In the genomic region with DNA sequence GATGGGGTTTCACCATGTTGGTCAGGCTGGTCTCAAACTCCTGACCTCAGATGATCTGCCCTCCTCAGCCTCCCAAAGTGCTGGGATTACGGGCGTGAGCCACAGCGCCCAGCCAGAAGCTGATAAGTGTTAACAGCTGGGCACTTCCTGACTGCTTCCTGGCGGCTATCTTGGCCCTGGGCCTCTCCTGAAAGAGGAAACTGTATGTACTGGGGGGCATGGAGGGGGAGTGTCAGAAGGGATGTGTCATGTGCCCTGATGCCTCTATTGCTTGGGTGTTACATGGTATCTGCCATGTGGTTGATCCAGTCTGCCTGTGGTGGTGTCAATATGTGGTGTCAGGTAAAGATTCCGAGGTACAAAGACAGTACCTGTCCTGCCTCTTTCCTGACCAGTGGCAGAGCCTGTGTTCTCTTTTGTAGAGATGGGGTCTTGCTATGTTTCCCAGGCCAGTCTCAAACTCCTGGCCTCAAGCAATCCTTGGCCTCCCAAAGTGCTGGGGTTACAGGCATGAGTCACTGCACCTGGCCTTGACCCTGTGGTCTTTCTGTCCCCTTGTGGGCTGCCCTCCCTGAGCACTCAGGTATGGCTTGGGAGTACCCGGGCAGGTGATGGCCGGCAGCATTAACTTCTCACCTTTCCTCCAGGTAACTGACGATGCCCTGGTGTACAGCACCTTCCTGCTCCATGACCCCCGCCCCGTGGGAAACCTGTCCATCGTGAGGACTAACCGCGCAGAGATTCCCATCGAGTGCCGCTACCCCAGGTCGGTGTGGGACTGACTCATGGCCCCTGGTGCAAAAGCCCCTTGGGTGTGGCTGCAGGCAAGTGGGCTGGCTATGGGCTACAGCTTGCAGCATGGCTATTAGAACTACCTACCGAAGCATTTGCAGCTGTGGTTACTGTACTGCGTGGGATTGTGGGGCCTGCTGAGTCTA, we compare ENCODE assay signal across 13 cellular contexts. TPM values are rescaled to one million over a fixed set of nuclear protein-coding genes. Genes with fewer than 3 reads are reported as not detected.
A peak's percentile ranks its signal among the peaks of the same experiment; 100 is the strongest.
DNase-seq lines count a peak whose midpoint lies in the region; ATAC-seq and TF ChIP-seq lines count a peak whose summit lies in the region.
"Had no signal": no experiment of that assay in that cellular context is flagged by ENCODE, and none has a peak within 500 bp of the region (broad histone marks: within the 10 kb centered on the region; RNA-seq: fewer than 3 reads in every experiment).

No MANE protein-coding gene starts in this region.

- 82% methylated on average over 18 of the region's 18 CpGs for WGBS in mesenchymal stem cell
- WGBS in smooth muscle cell (ENCODE audit: low lambda C conversion rate), result 80% methylated on average over 18 of the region's 18 CpGs

- no peak overlapping the region for H3K27ac ChIP-seq in mesenchymal stem cell (ENCODE audit: low read length, poor library complexity, severe bottlenecking)
- no peak overlapping the region for H3K27ac ChIP-seq in smooth muscle cell (ENCODE audit: low read depth)
- H3K27ac ChIP-seq: thyroid gland had no signal

- H3K4me3 ChIP-seq in mesenchymal stem cell (ENCODE audit: insufficient read depth in 1 of 2, low read depth in 1 of 2, low read length in 2 of 2), result no peak overlapping the region
- no peak overlapping the region for H3K4me3 ChIP-seq in smooth muscle cell
- H3K4me3 ChIP-seq: thyroid gland had no signal

- H2AFZ ChIP-seq in mesenchymal stem cell (ENCODE audit: low read depth, low read length) (no peak overlapping the region), smooth muscle cell (ENCODE audit: low read depth) (no peak overlapping the region)

- H3K9me3 ChIP-seq in mesenchymal stem cell (ENCODE audit: control insufficient read depth, low read length) (no peaks in the 10 kb centered on the region), smooth muscle cell (replicated peaks; ENCODE audit: low read depth) (no peaks in the 10 kb centered on the region)
- H3K9me3 ChIP-seq: thyroid gland had no signal

- peak overlapping the region in 1 of 2 experiments; percentile 63 for H3K18ac ChIP-seq in mesenchymal stem cell (ENCODE audit: low read depth in 1 of 2, low read length in 2 of 2)

- H3K79me1 ChIP-seq in mesenchymal stem cell (replicated peaks; ENCODE audit: low read length, poor library complexity, severe bottlenecking), result no peaks in the 10 kb centered on the region

- H2BK120ac ChIP-seq in mesenchymal stem cell (ENCODE audit: low read depth, low read length), result no peak overlapping the region

- no peak overlapping the region for H3K23ac ChIP-seq in mesenchymal stem cell (ENCODE audit: low read length in 2 of 2)

- DNase-seq in ELF-1 (ENCODE audit: low read depth, low spot score) (peak; percentile 37), NCI-H69 (lab: John Stamatoyannopoulos, UW) (peak; percentile 56), dermis microvascular lymphatic vessel endothelial cell (ENCODE audit: low read depth in 2 of 2) (peak; percentile 25 to 74), mesenchymal stem cell (peak; percentile 32), smooth muscle cell (lab: John Stamatoyannopoulos, UW; ENCODE audit: unreplicated experiment) (no peak), KG1 (lab: John Stamatoyannopoulos, UW) (no peak)
- DNase-seq: NCI-H2107; stimulated activated CD4-positive, alpha-beta T cell treated with anti-CD3 and anti-CD28 coated beads, Interleukin-4, amount 100 ng/mL, for 1 hour; thyroid gland had no signal

- no peak overlapping the region for H4K8ac ChIP-seq in mesenchymal stem cell (ENCODE audit: low read length)

- no peak overlapping the region for H3K4ac ChIP-seq in mesenchymal stem cell (ENCODE audit: low read depth in 1 of 2, low read length in 2 of 2)

- no peak overlapping the region for H2BK5ac ChIP-seq in mesenchymal stem cell (ENCODE audit: low read depth, low read length, poor library complexity, severe bottlenecking)

- no peak overlapping the region for H2BK15ac ChIP-seq in mesenchymal stem cell (ENCODE audit: low read depth, poor library complexity, severe bottlenecking)

- H4K91ac ChIP-seq in mesenchymal stem cell (ENCODE audit: low read length), result no peak overlapping the region

- H3K4me2 ChIP-seq in mesenchymal stem cell (ENCODE audit: low read length, poor library complexity, severe bottlenecking) (no peak overlapping the region), smooth muscle cell (no peak overlapping the region)

- no peaks in the 10 kb centered on the region for H3F3A ChIP-seq in smooth muscle cell (ENCODE audit: low read depth)

- H3K14ac ChIP-seq in mesenchymal stem cell (ENCODE audit: low read length in 2 of 2), result no peak overlapping the region

- H3K9ac ChIP-seq in mesenchymal stem cell (ENCODE audit: low read length) (no peak overlapping the region), smooth muscle cell (ENCODE audit: low read depth) (no peak overlapping the region)

- no peaks in the 10 kb centered on the region for H4K20me1 ChIP-seq in smooth muscle cell (ENCODE audit: low read depth)

- H2AK5ac ChIP-seq in mesenchymal stem cell (ENCODE audit: low read length, severe bottlenecking), result no peak overlapping the region

- H3K4me1 ChIP-seq in mesenchymal stem cell (ENCODE audit: control insufficient read depth, insufficient read depth, low read depth, low read length) (peaks cover 9% of the 10 kb centered on the region), smooth muscle cell (ENCODE audit: low read depth) (no peaks in the 10 kb centered on the region)
- H3K4me1 ChIP-seq: thyroid gland had no signal

- no peaks in the 10 kb centered on the region for H3K79me2 ChIP-seq in smooth muscle cell (ENCODE audit: low read depth)

- H3K27me3 ChIP-seq in mesenchymal stem cell (ENCODE audit: control insufficient read depth in 1 of 2, insufficient read depth in 1 of 2, low read length in 2 of 2) (no peaks in the 10 kb centered on the region), smooth muscle cell (ENCODE audit: low read depth) (no peaks in the 10 kb centered on the region)
- H3K27me3 ChIP-seq: thyroid gland had no signal

- no peak for ATAC-seq in HG02678 (IDR thresholded peaks at IDR 0.05; ENCODE audit: unreplicated experiment)
- ATAC-seq in HG02973 (IDR thresholded peaks at IDR 0.05; ENCODE audit: unreplicated experiment), result no peak
- ATAC-seq: HCT116 had no signal

- H3K36me3 ChIP-seq in mesenchymal stem cell (ENCODE audit: control insufficient read depth in 1 of 2, insufficient read depth in 2 of 2, low read depth in 1 of 2, low read length in 2 of 2) (no peaks in the 10 kb centered on the region), smooth muscle cell (ENCODE audit: low read depth) (no peaks in the 10 kb centered on the region)
- H3K36me3 ChIP-seq: thyroid gland had no signal

- H2BK12ac ChIP-seq in mesenchymal stem cell (ENCODE audit: low read length in 2 of 2), result no peak overlapping the region

- TF ChIP-seq CTCF in smooth muscle cell (IDR thresholded peaks at IDR 0.05; ENCODE audit: borderline replicate concordance, insufficient read depth, poor library complexity, severe bottlenecking), result no peak

RNA-seq across cellular contexts. Expression of a gene that starts 4.4 kb away (rescaled TPM):
- total RNA-seq in dermis microvascular lymphatic vessel endothelial cell, result 1.7 and 2.5 TPM in 2 replicates
- polyA plus RNA-seq in mesenchymal stem cell (2013, experiment 1 of 2), result 1.9 TPM
- polyA plus RNA-seq in mesenchymal stem cell (2013, experiment 2 of 2), result 4.6 TPM
- total RNA-seq in smooth muscle cell, result 1.3 TPM in 1 of 2 replicates, not detected in the other
- 1.6 TPM in 1 of 2 replicates, not detected in the other for polyA plus RNA-seq in smooth muscle cell
- polyA plus RNA-seq: neural cell had no signal

RNA-seq across cellular contexts. Expression of a gene that starts 19.6 kb away (rescaled TPM):
- total RNA-seq in dermis microvascular lymphatic vessel endothelial cell, result 0.51 and 0.63 TPM in 2 replicates
- 0.46 TPM for polyA plus RNA-seq in mesenchymal stem cell (2013, experiment 1 of 2)
- polyA plus RNA-seq in mesenchymal stem cell (2013, experiment 2 of 2), result 0.49 TPM
- 2.3 and 3.7 TPM in 2 replicates for total RNA-seq in smooth muscle cell
- polyA plus RNA-seq in smooth muscle cell, result 2.2 and 7.1 TPM in 2 replicates

RNA-seq across cellular contexts. Expression of a gene that starts 32.4 kb away (rescaled TPM):
- total RNA-seq in dermis microvascular lymphatic vessel endothelial cell (4.1 and 4.9 TPM in 2 replicates), smooth muscle cell (7.9 and 9.8 TPM in 2 replicates)
- polyA plus RNA-seq in mesenchymal stem cell (2013, experiment 1 of 2), result 12.6 TPM
- polyA plus RNA-seq in mesenchymal stem cell (2013, experiment 2 of 2), result 12.4 TPM
- polyA plus RNA-seq in smooth muscle cell, result 12.5 and 20.7 TPM in 2 replicates

Comparison
In these comparisons a context has a peak if more than half of its experiments do, and no peak if none do; other contexts are left out.
1. DNase-seq: peak in ELF-1 (single experiment), NCI-H69 (single experiment), dermis microvascular lymphatic vessel endothelial cell (2 of 2) and mesenchymal stem cell (single experiment); none in smooth muscle cell (single experiment) and KG1 (single experiment).